In genomic region chr7:74027124-74027682, GRCh38 we compare ENCODE assay signal across 9 cellular contexts. TPM values are rescaled to one million over a fixed set of nuclear protein-coding genes. Genes with fewer than 3 reads are reported as not detected.
A peak's percentile ranks its signal among the peaks of the same experiment; 100 is the strongest.
DNase-seq lines count a peak whose midpoint lies in the region; ATAC-seq and TF ChIP-seq lines count a peak whose summit lies in the region.
"Had no signal": no experiment of that assay in that cellular context is flagged by ENCODE, and none has a peak within 500 bp of the region (broad histone marks: within the 10 kb centered on the region; RNA-seq: fewer than 3 reads in every experiment).

No MANE protein-coding gene starts in this region.

- no peak overlapping the region for H2BK12ac ChIP-seq in trophoblast cell (ENCODE audit: low read length)

- H2BK5ac ChIP-seq in trophoblast cell (ENCODE audit: low read depth, low read length, poor library complexity), result no peak overlapping the region

- H3K27ac ChIP-seq in 22Rv1, result no peak overlapping the region
- no peak overlapping the region for H3K27ac ChIP-seq in PC-3 (ENCODE audit: low read length)
- H3K27ac ChIP-seq in trophoblast cell (ENCODE audit: low read depth, low read length), result no peak overlapping the region

- H3K79me2 ChIP-seq in PC-3 (ENCODE audit: low read length) (no peaks in the 10 kb centered on the region), trophoblast cell (ENCODE audit: control insufficient read depth, insufficient read depth, low read length, poor library complexity) (no peaks in the 10 kb centered on the region)

- peak; percentile 85 for TF ChIP-seq CTCF in 22Rv1 (IDR thresholded peaks at IDR 0.05)
- TF ChIP-seq CTCF in PC-3 (conservative IDR thresholded peaks at IDR 0.05; ENCODE audit: low read depth, low read length), result peak; percentile 5; the same call in 1 of the 2 replicates

- no peak overlapping the region for H4K8ac ChIP-seq in trophoblast cell (ENCODE audit: low read depth, low read length)

- H2BK120ac ChIP-seq in trophoblast cell (ENCODE audit: insufficient read depth, low read length, poor library complexity), result no peak overlapping the region

- ATAC-seq in PC-3, result no peak; the same call in 1 of the 2 replicates
- peak; percentile 34 for ATAC-seq in Right ventricle myocardium superior (ENCODE audit: poor library complexity)
- ATAC-seq in HG03439 (IDR thresholded peaks at IDR 0.05; ENCODE audit: unreplicated experiment), result no peak
- no peak for ATAC-seq in HG03520 (IDR thresholded peaks at IDR 0.05; ENCODE audit: unreplicated experiment)
- ATAC-seq in HG03159 (IDR thresholded peaks at IDR 0.05; ENCODE audit: unreplicated experiment), result no peak

- H3K79me1 ChIP-seq in trophoblast cell (ENCODE audit: low read length), result peaks cover 2% of the 10 kb centered on the region

- no peak overlapping the region for H3K9ac ChIP-seq in PC-3 (ENCODE audit: low read length)
- no peak overlapping the region for H3K9ac ChIP-seq in trophoblast cell (ENCODE audit: low read length)

- BruUV-seq in PC-3 (replicated peaks; lab: Mats Ljungman, UMichigan), result no TSS peak

- no peak overlapping the region for H2AFZ ChIP-seq in PC-3 (ENCODE audit: low read length)
- H2AFZ ChIP-seq in trophoblast cell (ENCODE audit: insufficient read depth, low read length, poor library complexity), result no peak overlapping the region

- DNase-seq in PC-3 (no peak), Right ventricle myocardium superior (no peak), trophoblast cell (no peak), HPDE6-E6E7 (ENCODE audit: extremely low spot score) (no peak)

- POLR2A ChIA-PET in PC-3 (lab: Charles Lee; ENCODE audit: unreplicated experiment), result interaction anchor here (0.6 kb wide), 2 partner anchors 26 to 432 kb away, joined by 3 to 5 read pairs; no protein-coding TSS in a partner anchor

- H3K14ac ChIP-seq in trophoblast cell (ENCODE audit: low read length), result no peak overlapping the region

- intact Hi-C loops in PC-3 (cut with micrococcal nuclease), result no loop called here
- intact Hi-C loops in Right ventricle myocardium superior (cut with DNase I), result loop anchor here (5.0 to 10.0 kb wide), 2 partner anchors 132 to 160 kb away; no protein-coding TSS in a partner anchor

- no peaks in the 10 kb centered on the region for H3F3A ChIP-seq in PC-3 (ENCODE audit: low read length, unreplicated experiment)

- CTCF ChIA-PET in PC-3 (lab: Charles Lee), result interaction anchor here (0.5 to 1.8 kb wide), 12 partner anchors 11 to 391 kb away, joined by 3 to 13 read pairs (median 4); no protein-coding TSS in a partner anchor

- H3K23ac ChIP-seq in trophoblast cell (ENCODE audit: low read length), result no peak overlapping the region

- peak overlapping the region; percentile 4 for H4K91ac ChIP-seq in trophoblast cell (ENCODE audit: low read depth, low read length)

- H3K4me3 ChIP-seq in PC-3 (ENCODE audit: low read length) (no peak overlapping the region), trophoblast cell (ENCODE audit: low read depth, low read length) (no peak overlapping the region)

- H3K9me3 ChIP-seq in PC-3 (ENCODE audit: low read length) (no peaks in the 10 kb centered on the region), trophoblast cell (ENCODE audit: insufficient read depth, low read depth, low read length) (no peaks in the 10 kb centered on the region)
- H3K9me3 ChIP-seq: BE2C had no signal

- no peaks in the 10 kb centered on the region for H3K9me2 ChIP-seq in PC-3 (replicated peaks; ENCODE audit: low read length)

- no peaks in the 10 kb centered on the region for H3K36me3 ChIP-seq in PC-3 (ENCODE audit: low read depth, low read length)
- H3K36me3 ChIP-seq in trophoblast cell (ENCODE audit: control insufficient read depth in 1 of 2, insufficient read depth in 2 of 2, low read length in 2 of 2), result no peaks in the 10 kb centered on the region
- H3K36me3 ChIP-seq: BE2C had no signal

- H3K18ac ChIP-seq in trophoblast cell (ENCODE audit: low read length), result no peak overlapping the region

- no peak overlapping the region for H3K4ac ChIP-seq in trophoblast cell (ENCODE audit: low read depth, low read length)

- H3K4me2 ChIP-seq in PC-3 (ENCODE audit: low read length) (peak overlapping the region; percentile 31; the same call in 1 of the 2 replicates), trophoblast cell (ENCODE audit: low read length) (no peak overlapping the region)

- H3K4me1 ChIP-seq in PC-3 (ENCODE audit: insufficient read depth, low read length), result peaks cover 12% of the 10 kb centered on the region
- peaks cover 24 to 28% of the 10 kb centered on the region in 2 experiments for H3K4me1 ChIP-seq in trophoblast cell (ENCODE audit: control insufficient read depth in 1 of 2, insufficient read depth in 2 of 2, low read length in 2 of 2)

- WGBS in trophoblast cell (ENCODE audit: extremely low coverage, insufficient coverage, insufficient read length), result no CpG with 5 or more reads among the region's 10 CpGs

- H4K12ac ChIP-seq in trophoblast cell (ENCODE audit: low read depth, low read length), result no peak overlapping the region

- H3K27me3 ChIP-seq in PC-3 (ENCODE audit: low read length) (peaks cover 18% of the 10 kb centered on the region), trophoblast cell (ENCODE audit: insufficient read depth, low read length) (peaks cover 1% of the 10 kb centered on the region)
- H3K27me3 ChIP-seq: BE2C had no signal

- no peak overlapping the region for H2AK5ac ChIP-seq in trophoblast cell (ENCODE audit: low read length)

- no peaks in the 10 kb centered on the region for H4K20me1 ChIP-seq in PC-3 (ENCODE audit: low read length)

RNA-seq across cellular contexts. Expression of gene ELN, which starts 0.8 kb away (rescaled TPM):
- total RNA-seq in PC-3 (2014; rRNA removed) (0.07 TPM in 1 of 2 replicates, not detected in the other), Right ventricle myocardium superior (33.2 TPM)
- 3.1 and 3.2 TPM in 2 replicates for polyA plus RNA-seq in trophoblast cell (2013)

RNA-seq across cellular contexts. Expression of gene LIMK1, which starts 56.4 kb away (rescaled TPM):
- total RNA-seq in PC-3 (2014; rRNA removed), result 40.3 and 54.3 TPM in 2 replicates
- 8.6 TPM for total RNA-seq in Right ventricle myocardium superior
- 23.7 and 23.9 TPM in 2 replicates for polyA plus RNA-seq in trophoblast cell (2013)

Comparison
In these comparisons a context has a peak if more than half of its experiments do, and no peak if none do; other contexts are left out.
1. RNA of gene ELN, which starts 0.8 kb away (total RNA-seq): 33.2 TPM in Right ventricle myocardium superior (single experiment); 0.07 TPM in PC-3; every median in the first group is over 10 times any median in the second.